In the genomic region with DNA sequence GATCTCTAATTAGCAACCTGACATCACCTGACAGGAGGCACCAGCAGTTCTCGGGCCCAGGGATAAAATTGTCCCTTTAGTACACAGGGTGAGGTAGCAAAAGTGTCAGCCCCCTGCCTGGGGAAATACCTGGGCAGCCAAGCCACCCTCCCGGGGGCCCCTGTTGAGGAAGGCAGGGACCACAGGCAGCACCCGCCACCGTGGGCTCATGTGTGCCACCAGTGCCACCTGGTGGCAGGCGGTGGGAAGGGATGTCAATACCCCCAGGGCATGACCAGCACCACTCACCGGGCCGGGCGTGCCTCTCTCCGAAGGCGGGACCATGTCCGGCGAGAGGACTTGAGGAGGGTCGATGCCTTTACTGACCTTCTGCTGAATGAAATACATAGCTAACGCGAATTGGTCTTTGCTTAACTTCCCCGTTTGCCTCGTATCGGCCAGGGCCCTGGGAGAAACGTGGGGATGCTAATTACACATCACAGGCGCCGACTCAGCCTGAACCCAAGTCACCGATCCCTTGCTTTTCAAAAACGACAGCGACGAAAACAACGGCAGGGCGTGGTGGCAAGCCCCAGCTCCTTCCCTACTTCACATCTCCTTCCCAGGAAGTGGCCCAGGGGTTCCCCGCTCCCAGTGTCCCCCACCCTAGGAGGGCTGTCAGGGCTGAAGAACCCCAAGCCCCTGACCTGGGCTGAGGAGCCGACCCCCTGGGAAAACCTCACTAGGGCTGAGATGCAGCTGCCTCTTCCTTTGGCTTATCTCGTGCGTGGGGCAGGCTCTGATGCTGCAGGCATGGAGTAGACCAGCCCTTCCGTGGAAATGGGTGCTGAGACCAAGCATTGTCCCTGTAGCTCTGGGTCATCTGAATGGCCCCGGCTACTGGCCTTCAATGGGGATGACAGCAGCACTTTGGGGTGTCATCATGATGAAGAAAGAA, we compare ENCODE assay signal across 8 cellular contexts. TPM values are rescaled to one million over a fixed set of nuclear protein-coding genes. Genes with fewer than 3 reads are reported as not detected.
DNase-seq lines count a peak whose midpoint lies in the region; ATAC-seq, FAIRE-seq and TF ChIP-seq lines count a peak whose summit lies in the region.

No MANE protein-coding gene starts in this region.

- H3K4me3 Mint-ChIP-seq in natural killer cell treated with Interleukin-12 subunit alpha and Interleukin-12 subunit beta and Interleukin-15 and Interleukin-18, amount 100 ng/mL, for 72 hours = no peak overlapping the region
- no peak overlapping the region for H3K4me3 Mint-ChIP-seq in stimulated activated naive CD8-positive, alpha-beta T cell treated with anti-CD3 and anti-CD28 coated beads, Interleukin-15, amount 100 ng/mL, for 72 hours

- H3K27ac Mint-ChIP-seq in natural killer cell treated with Interleukin-12 subunit alpha and Interleukin-12 subunit beta and Interleukin-15 and Interleukin-18, amount 100 ng/mL, for 72 hours = peak overlapping the region in 1 of 2 donors; percentile 72
- peak overlapping the region; percentile 27 to 72 for H3K27ac Mint-ChIP-seq in stimulated activated naive CD8-positive, alpha-beta T cell treated with anti-CD3 and anti-CD28 coated beads, Interleukin-15, amount 100 ng/mL, for 72 hours

- ATAC-seq in esophagus mucosa (peak; percentile 74), GM21576 (IDR thresholded peaks at IDR 0.05; ENCODE audit: unreplicated experiment) (no peak)
- peak; percentile 85 to 87 for ATAC-seq in natural killer cell treated with Interleukin-12 subunit alpha and Interleukin-12 subunit beta and Interleukin-15 and Interleukin-18, amount 100 ng/mL, for 72 hours
- peak; percentile 96 for ATAC-seq in stimulated activated naive CD8-positive, alpha-beta T cell treated with anti-CD3 and anti-CD28 coated beads, Interleukin-15, amount 100 ng/mL, for 72 hours

- CTCF ChIA-PET in AG04449 (lab: Yijun Ruan, JAX) = interaction anchor here (0.7 to 5.2 kb wide), 26 partner anchors 9 to 792 kb away, joined by 3 to 34 read pairs (median 5); a partner anchor contains a TSS

- FAIRE-seq in GM12892 (lab: Jason Lieb, UNC) = peak; percentile 92

- H3K4me1 Mint-ChIP-seq in natural killer cell treated with Interleukin-12 subunit alpha and Interleukin-12 subunit beta and Interleukin-15 and Interleukin-18, amount 100 ng/mL, for 72 hours (ENCODE audit: low read depth in 2 of 2) = peaks cover 6 to 16% of the 10 kb centered on the region in 2 donors
- peaks cover 13% of the 10 kb centered on the region for H3K4me1 Mint-ChIP-seq in stimulated activated naive CD8-positive, alpha-beta T cell treated with anti-CD3 and anti-CD28 coated beads, Interleukin-15, amount 100 ng/mL, for 72 hours

- TF ChIP-seq CTCF in AG04449 (IDR thresholded peaks at IDR 0.05; ENCODE audit: insufficient read depth, low read length, missing control alignments) = peak; percentile 87

- no peaks in the 10 kb centered on the region for H3K27me3 Mint-ChIP-seq in natural killer cell treated with Interleukin-12 subunit alpha and Interleukin-12 subunit beta and Interleukin-15 and Interleukin-18, amount 100 ng/mL, for 72 hours
- H3K27me3 Mint-ChIP-seq in stimulated activated naive CD8-positive, alpha-beta T cell treated with anti-CD3 and anti-CD28 coated beads, Interleukin-15, amount 100 ng/mL, for 72 hours = no peaks in the 10 kb centered on the region

- POLR2A ChIA-PET in AG04449 (lab: Yijun Ruan, JAX) = no interaction called here

- H3K9me3 Mint-ChIP-seq in natural killer cell treated with Interleukin-12 subunit alpha and Interleukin-12 subunit beta and Interleukin-15 and Interleukin-18, amount 100 ng/mL, for 72 hours = no peaks in the 10 kb centered on the region
- no peaks in the 10 kb centered on the region for H3K9me3 Mint-ChIP-seq in stimulated activated naive CD8-positive, alpha-beta T cell treated with anti-CD3 and anti-CD28 coated beads, Interleukin-15, amount 100 ng/mL, for 72 hours

- no peak for TF ChIP-seq POLR2A in GM12892 (IDR thresholded peaks at IDR 0.05; ENCODE audit: low read depth, low read length)

- DNase-seq in AG04449 (ENCODE audit: low read depth, low spot score) (no peak), GM12892 (ENCODE audit: insufficient read length) (peak; percentile 91), OCI-M1 (lab: John Stamatoyannopoulos, UW) (peak; percentile 61), activated T-cell treated with anti-CD3 and anti-CD28 coated beads for 24 hours (ENCODE audit: low read depth) (peak; percentile 45)
- peak; percentile 66 for DNase-seq in natural killer cell treated with Interleukin-12 subunit alpha and Interleukin-12 subunit beta and Interleukin-15 and Interleukin-18, amount 100 ng/mL, for 72 hours (ENCODE audit: low spot score)
- DNase-seq in stimulated activated naive CD8-positive, alpha-beta T cell treated with anti-CD3 and anti-CD28 coated beads, Interleukin-15, amount 100 ng/mL, for 72 hours = peak; percentile 69

- H3K4me3 ChIP-seq in AG04449 (ENCODE audit: low read depth, low read length) = no peak overlapping the region

- peaks cover 4% of the 10 kb centered on the region for H3K36me3 Mint-ChIP-seq in natural killer cell treated with Interleukin-12 subunit alpha and Interleukin-12 subunit beta and Interleukin-15 and Interleukin-18, amount 100 ng/mL, for 72 hours

RNA-seq across cellular contexts. Expression of a gene that starts 53.8 kb away (rescaled TPM):
- 24.6 TPM for polyA plus RNA-seq in GM12892 (2012; ENCODE audit: missing spikeins)
- total RNA-seq in esophagus mucosa = 27.5 TPM
- 10 to 100 TPM; 66.6 to 78.4 TPM for total RNA-seq in natural killer cell treated with Interleukin-12 subunit alpha and Interleukin-12 subunit beta and Interleukin-15 and Interleukin-18, amount 100 ng/mL, for 72 hours
